ENCODE assay signal across 8 cellular contexts in the genomic region with DNA sequence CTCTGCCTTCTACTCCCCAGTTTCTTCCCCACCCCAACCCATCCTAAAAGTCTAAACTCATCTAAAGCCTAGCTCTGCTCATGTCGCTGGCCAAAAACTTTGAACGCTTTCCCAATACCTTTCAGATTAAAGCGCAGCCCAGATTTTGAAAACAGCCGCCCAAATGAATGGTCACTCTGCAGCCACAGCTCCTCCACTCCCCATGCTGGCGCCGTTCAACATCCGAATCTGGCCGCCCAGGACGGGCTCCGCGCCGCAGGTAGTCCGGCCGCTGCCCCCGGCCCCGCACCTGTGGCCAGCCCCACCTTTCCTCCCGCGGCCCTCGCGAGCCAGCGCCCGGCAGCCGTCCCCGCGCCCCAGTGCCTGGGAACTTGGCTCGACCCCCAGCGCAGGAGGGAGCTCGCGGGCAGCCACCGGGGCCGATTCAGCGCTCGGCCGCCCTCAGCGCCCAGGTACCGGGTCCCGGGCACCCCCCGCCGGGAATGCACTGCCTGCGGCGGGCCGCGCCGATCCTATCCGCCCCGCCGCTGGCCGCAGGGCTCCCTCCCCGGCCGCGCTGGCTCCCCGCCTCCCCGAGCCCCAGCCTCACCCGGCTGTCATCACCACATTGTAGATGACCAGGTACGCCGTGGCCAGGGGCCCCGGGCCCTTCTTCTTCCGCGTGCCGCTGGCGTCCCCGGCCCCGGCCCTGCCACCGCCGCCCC. TPM values are rescaled to one million over a fixed set of nuclear protein-coding genes. Genes with fewer than 3 reads are reported as not detected.
DNase-seq lines count a peak whose midpoint lies in the region; ATAC-seq, FAIRE-seq and TF ChIP-seq lines count a peak whose summit lies in the region.

No MANE protein-coding gene starts in this region.

- no peak overlapping the region for H2BK20ac ChIP-seq in H1 (ENCODE audit: low read length)

- FAIRE-seq in H1 (lab: Jason Lieb, UNC): no peak

- H2BK120ac ChIP-seq in H1 (replicated peaks; ENCODE audit: low read depth, low read length): no peak overlapping the region

- peaks cover 0 to 1% of the 10 kb centered on the region in 2 experiments for H4K20me1 ChIP-seq in H1 (replicated peaks in 1 of 2; ENCODE audit: control insufficient read depth in 1 of 2, insufficient read depth in 2 of 2, low read length in 2 of 2)

- H2BK5ac ChIP-seq in H1 (ENCODE audit: low read depth, low read length): no peak overlapping the region; the same call in 1 of the 2 replicates

- peak overlapping the region; percentile 62 for H3K27ac ChIP-seq in CD8-positive, alpha-beta T cell (ENCODE audit: low read depth, low read length)
- H3K27ac ChIP-seq in H1 (ENCODE audit: low read depth, low read length) (no peak overlapping the region), upper lobe of left lung (peak overlapping the region; percentile 83 to 96 (median 90))

- peak; percentile 18 for ATAC-seq in CD8-positive, alpha-beta T cell
- ATAC-seq in GM18909 (IDR thresholded peaks at IDR 0.05; ENCODE audit: poor library complexity, unreplicated experiment): peak; percentile 37
- peak; percentile 26 for ATAC-seq in HG03103 (IDR thresholded peaks at IDR 0.05; ENCODE audit: low read depth, unreplicated experiment)
- ATAC-seq in upper lobe of left lung (ENCODE audit: low FRiP score in 2 of 2): peak; percentile 56 to 73
- ATAC-seq in GM18870 (IDR thresholded peaks at IDR 0.05; ENCODE audit: unreplicated experiment): no peak

- TF ChIP-seq EP300 in H1 (IDR thresholded peaks at IDR 0.05; ENCODE audit: borderline replicate concordance in 1 of 2, low read depth in 2 of 2, low read length in 2 of 2) (no peak), upper lobe of left lung (IDR thresholded peaks at IDR 0.05) (no peak)

- in situ Hi-C loops in SK-MEL-5 (cut with HindIII; ENCODE audit: low pct_unique_long_range_greater_than_20kb, low sequenced_read_pairs): no loop called here

- TF ChIP-seq POLR2A in H1 (IDR thresholded peaks at IDR 0.05; ENCODE audit: control extremely low read depth in 1 of 2, low read depth in 2 of 2, low read length in 2 of 2): no peak
- peak in 1 of 4 donors; percentile 41 for TF ChIP-seq POLR2A in upper lobe of left lung (IDR thresholded peaks at IDR 0.05)

- H4K5ac ChIP-seq in H1 (ENCODE audit: insufficient read length, low read depth, low read length): peak overlapping the region; percentile 60

- peak overlapping the region; percentile 87 to 89 for H3K4me2 ChIP-seq in H1 (ENCODE audit: insufficient read depth in 1 of 2, low read depth in 2 of 2, low read length in 2 of 2)

- peak overlapping the region; percentile 90 for H3K27ac Mint-ChIP-seq in CD8-positive, alpha-beta T cell

- H3K4me3 ChIP-seq in CD8-positive, alpha-beta T cell (ENCODE audit: low read depth, low read length): peak overlapping the region; percentile 74
- peak overlapping the region; percentile 80 to 99 (median 82) for H3K4me3 ChIP-seq in H1 (ENCODE audit: extremely low read depth in 1 of 4, insufficient read depth in 2 of 4, low read depth in 3 of 4, low read length in 4 of 4)
- H3K4me3 ChIP-seq in mononuclear cell (ENCODE audit: low read length): peak overlapping the region; percentile 80
- peak overlapping the region; percentile 87 to 98 (median 92) for H3K4me3 ChIP-seq in upper lobe of left lung

- no peak for TF ChIP-seq CTCF in CD8-positive, alpha-beta T cell (IDR thresholded peaks at IDR 0.05)
- TF ChIP-seq CTCF in H1 (IDR thresholded peaks at IDR 0.05; ENCODE audit: control extremely low read depth in 1 of 3, insufficient read depth in 1 of 3, low read depth in 1 of 3, low read length in 3 of 3) (no peak), upper lobe of left lung (IDR thresholded peaks at IDR 0.05) (peak in 3 of 6 experiments; percentile 2 to 23 (median 6))

- no peaks in the 10 kb centered on the region for H3K27me3 Mint-ChIP-seq in CD8-positive, alpha-beta T cell (ENCODE audit: low read depth)

- H3K79me1 ChIP-seq in H1 (ENCODE audit: low read depth, low read length): no peaks in the 10 kb centered on the region

- peaks cover 3% of the 10 kb centered on the region for H3K36me3 ChIP-seq in CD8-positive, alpha-beta T cell (ENCODE audit: insufficient read depth, low read length)
- H3K36me3 ChIP-seq in H1 (ENCODE audit: control insufficient read depth in 2 of 4, insufficient read depth in 4 of 4, low read length in 3 of 4): peaks cover 0 to 7% (median 3%) of the 10 kb centered on the region in 4 experiments; a peak in 2 of 8 replicates
- peaks cover 0 to 10% (median 0%) of the 10 kb centered on the region in 4 donors for H3K36me3 ChIP-seq in upper lobe of left lung

- H3K9ac ChIP-seq in H1 (replicated peaks in 1 of 4; ENCODE audit: extremely low read depth in 1 of 4, low read depth in 3 of 4, low read length in 3 of 4): peak overlapping the region; percentile 92 to 99 (median 96)

- H2AFZ ChIP-seq in H1 (ENCODE audit: low read length): peak overlapping the region; percentile 74; the same call in 1 of the 2 replicates

- intact Hi-C loops in CD8-positive, alpha-beta T cell (cut with DNase I, micrococcal nuclease): loop anchor here (2.0 to 10.0 kb wide), 9 partner anchors 380 to 1940 kb away; a partner anchor contains a TSS

- peaks cover 20% of the 10 kb centered on the region for H3K4me1 ChIP-seq in CD8-positive, alpha-beta T cell (ENCODE audit: insufficient read depth, low read length)
- peaks cover 0 to 3% (median 0%) of the 10 kb centered on the region in 4 experiments; a peak in 3 of 7 replicates for H3K4me1 ChIP-seq in H1 (replicated peaks in 1 of 4; ENCODE audit: control insufficient read depth in 3 of 4, insufficient read depth in 4 of 4, low read length in 3 of 4)
- peaks cover 25% of the 10 kb centered on the region for H3K4me1 ChIP-seq in mononuclear cell (ENCODE audit: insufficient read depth, low read length)
- peaks cover 13 to 34% (median 21%) of the 10 kb centered on the region in 4 donors for H3K4me1 ChIP-seq in upper lobe of left lung

- 0 out of 2 replicates have a peak overlapping the region, but pooled peaks have one; percentile 54 for H3K18ac ChIP-seq in H1 (ENCODE audit: extremely low read depth, low read length)

- no peak overlapping the region for H3K56ac ChIP-seq in H1 (replicated peaks; ENCODE audit: insufficient read length, low read depth, low read length)

- no peak overlapping the region for H4K91ac ChIP-seq in H1 (replicated peaks; ENCODE audit: insufficient read length, low read length)

- peak in 2 of 7 experiments; percentile 25 to 45 for DNase-seq in CD8-positive, alpha-beta T cell
- peak; percentile 15 for DNase-seq in SK-MEL-5 (ENCODE audit: low read depth, low spot score)
- no peak for DNase-seq in H1 (ENCODE audit: low read depth in 1 of 2, low spot score in 2 of 2)
- peak in 1 of 2 donors; percentile 53 for DNase-seq in upper lobe of left lung

- H3K79me2 ChIP-seq in H1 (ENCODE audit: control insufficient read depth in 1 of 2, insufficient read depth in 2 of 2, low read length in 2 of 2): peaks cover 0 to 3% of the 10 kb centered on the region in 2 experiments; a peak in 2 of 4 replicates

- no peak overlapping the region for H3K4me3 Mint-ChIP-seq in CD8-positive, alpha-beta T cell

- H3K4ac ChIP-seq in H1 (replicated peaks; ENCODE audit: insufficient read length, low read depth, low read length): no peak overlapping the region

- no peak overlapping the region for H2BK15ac ChIP-seq in H1 (ENCODE audit: low read length)

- H3K36me3 Mint-ChIP-seq in CD8-positive, alpha-beta T cell: peaks cover 32% of the 10 kb centered on the region

- no peak overlapping the region for H2AK5ac ChIP-seq in H1 (ENCODE audit: low read depth, low read length)

- WGBS in H1 (ENCODE audit: extremely low coverage in 1 of 2, insufficient coverage in 1 of 2, insufficient read length in 1 of 2, insufficient replicate concordance in 2 of 2, low coverage in 1 of 2, low lambda C conversion rate in 2 of 2, missing lambda C conversion rate in 1 of 2), 2 experiments: 1% methylated on average over 29 of the region's 65 CpGs; no CpG with 5 or more reads in 1 of the 2 experiments
- WGBS in upper lobe of left lung, 2 donors: 0 to 1% methylated on average over 4 to 28 of the region's 65 CpGs

- peak in 1 of 2 experiments; percentile 18; a peak in 1 of 4 replicates for TF ChIP-seq RAD21 in H1 (IDR thresholded peaks at IDR 0.05 in 1 of 2, conservative IDR thresholded peaks at IDR 0.05 in 1 of 2; ENCODE audit: low read depth in 2 of 2, low read length in 2 of 2)

- CTCF ChIA-PET in CD8-positive, alpha-beta T cell (lab: Charles Lee): interaction anchor here (1.1 to 1.3 kb wide), 2 partner anchors 13 to 25 kb away, joined by 3 to 5 read pairs; no protein-coding TSS in a partner anchor
- CTCF ChIA-PET in H1 (lab: Charles Lee; ENCODE audit: partially characterized antibody): interaction anchor here (1.1 to 3.4 kb wide), 5 partner anchors 13 to 60 kb away, joined by 3 to 16 read pairs (median 4); no protein-coding TSS in a partner anchor

- peaks cover 15% of the 10 kb centered on the region for H3K23me2 ChIP-seq in H1 (ENCODE audit: low read depth, low read length)

- POLR2A ChIA-PET in CD8-positive, alpha-beta T cell (lab: Charles Lee): interaction anchor here (1.1 kb wide), 1 partner anchor 383 kb away, joined by 3 read pairs; a partner anchor contains a TSS
- POLR2A ChIA-PET in H1 (lab: Charles Lee; ENCODE audit: partially characterized antibody): interaction anchor here (0.7 to 2.5 kb wide), 10 partner anchors 8 to 818 kb away, joined by 3 to 12 read pairs (median 4); a partner anchor contains a TSS

- no peak overlapping the region for H3K23ac ChIP-seq in H1 (ENCODE audit: insufficient read length)

- H3K14ac ChIP-seq in H1 (ENCODE audit: insufficient read length): no peak overlapping the region

- H3K9me3 Mint-ChIP-seq in CD8-positive, alpha-beta T cell: no peaks in the 10 kb centered on the region

- no peaks in the 10 kb centered on the region for H3K9me3 ChIP-seq in CD8-positive, alpha-beta T cell (ENCODE audit: low read length)
- H3K9me3 ChIP-seq in H1 (ENCODE audit: insufficient read depth in 2 of 2, low read depth in 1 of 2, low read length in 1 of 2): peaks cover under 1 to 1% of the 10 kb centered on the region in 2 experiments; a peak in 1 of 4 replicates
- no peaks in the 10 kb centered on the region for H3K9me3 ChIP-seq in mononuclear cell (ENCODE audit: low read depth, low read length)
- no peaks in the 10 kb centered on the region for H3K9me3 ChIP-seq in upper lobe of left lung

- H3K4me1 Mint-ChIP-seq in CD8-positive, alpha-beta T cell (ENCODE audit: low read depth): peaks cover 20% of the 10 kb centered on the region

- H3K27me3 ChIP-seq in CD8-positive, alpha-beta T cell (ENCODE audit: insufficient read depth, low read length): no peaks in the 10 kb centered on the region
- H3K27me3 ChIP-seq in H1 (replicated peaks in 1 of 4; ENCODE audit: control insufficient read depth in 3 of 4, extremely low read depth in 1 of 4, insufficient read depth in 3 of 4, low read length in 3 of 4) (no peaks in the 10 kb centered on the region), mononuclear cell (ENCODE audit: insufficient read depth, low read length) (no peaks in the 10 kb centered on the region), upper lobe of left lung (no peaks in the 10 kb centered on the region)

- H2BK12ac ChIP-seq in H1 (ENCODE audit: low read depth, low read length): no peak overlapping the region

- peak overlapping the region; percentile 89 for H4K8ac ChIP-seq in H1 (ENCODE audit: extremely low read depth, insufficient read depth, low read length)

RNA-seq across cellular contexts. Expression of a gene that starts 0.4 kb away (rescaled TPM):
- 10 to 100 TPM; 12.9 to 13.4 TPM for total RNA-seq in CD8-positive, alpha-beta T cell
- total RNA-seq in SK-MEL-5 (2014; rRNA removed; shearing (Covaris generic)): 13.7 and 16.7 TPM in 2 replicates
- polyA plus RNA-seq in SK-MEL-5 (2015; cell fraction: cytosol; rRNA removed): 18.4 and 20.2 TPM in 2 replicates
- polyA plus RNA-seq in SK-MEL-5 (2015; cell fraction: nucleus; rRNA removed): 12.8 and 26.2 TPM in 2 replicates
- 29.8 and 31.2 TPM in 2 replicates for total RNA-seq in H1 (2021; fragmentation: NEBNext Ultra II Directional; extraction: Animal tissue kit (Norgen Biotek cat#: 25700))
- 12.7 and 24.9 TPM in 2 replicates for polyA plus RNA-seq in H1 (2011; rRNA removed)
- 21.3 TPM for polyA plus RNA-seq in H1 (2011; cell fraction: cytosol; rRNA removed)
- polyA plus RNA-seq in H1 (2011; cell fraction: nucleus; rRNA removed): 8.1 TPM
- polyA plus RNA-seq in H1 (2012, experiment 1 of 2): 10.8 to 22.7 TPM (median 13.1 TPM) in 4 replicates
- polyA plus RNA-seq in H1 (2012, experiment 2 of 2): 2.3 TPM
- polyA plus RNA-seq in H1 (2013, experiment 1 of 2): 29.0 TPM
- 32.0 TPM for polyA plus RNA-seq in H1 (2013, experiment 2 of 2)
- 51.4 and 71.5 TPM in 2 replicates for polyA minus RNA-seq in H1 (2011; rRNA and poly(A)+ RNA removed)
- polyA minus RNA-seq in H1 (2011; cell fraction: cytosol; rRNA and poly(A)+ RNA removed): 19.5 TPM
- polyA minus RNA-seq in H1 (2011; cell fraction: nucleus; rRNA and poly(A)+ RNA removed): 14.9 TPM
- 14.4 TPM for total RNA-seq in mononuclear cell
- 10 to 100 TPM; 12.5 to 60.4 (median 39.1) TPM for total RNA-seq in upper lobe of left lung
